1 cellular context compared by ENCODE assay signal in the genomic region with DNA sequence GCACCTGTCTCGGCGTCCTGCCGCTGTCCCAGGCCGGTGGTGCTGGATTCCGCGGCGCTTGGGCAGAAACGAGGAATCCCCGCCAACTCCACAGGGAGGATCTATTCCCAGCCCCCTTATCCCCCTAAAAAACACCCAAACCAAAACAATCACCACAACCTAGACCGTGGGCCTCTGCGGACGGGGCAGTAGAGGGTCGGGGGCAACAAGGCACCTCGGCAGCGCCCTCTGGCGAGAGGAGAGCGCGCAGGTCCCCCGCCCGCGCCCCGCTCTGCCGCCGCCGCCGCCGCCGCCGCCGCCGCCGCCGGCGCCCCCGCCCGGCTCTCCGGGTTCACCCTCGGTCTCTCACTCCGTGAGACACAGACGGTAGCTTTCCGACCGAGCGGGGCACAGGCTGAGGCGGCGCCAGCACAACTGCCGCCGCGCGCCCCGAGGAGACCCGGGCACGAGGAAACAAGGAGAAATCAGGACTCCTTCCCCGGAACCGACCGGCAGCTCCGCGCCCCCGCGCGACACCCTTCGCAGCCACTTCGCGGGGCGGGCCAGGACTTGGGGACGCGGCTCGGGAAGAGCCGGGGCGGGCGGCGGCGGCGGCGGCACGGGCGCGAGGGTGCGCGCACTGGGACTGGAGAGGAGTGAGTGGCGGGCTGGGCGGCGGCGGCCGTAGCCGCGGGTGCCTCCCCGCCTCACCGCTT.
A peak's percentile ranks its signal among the peaks of the same experiment; 100 is the strongest.
TF ChIP-seq lines count a peak whose summit lies in the region.

SLC35F1 (plus strand) TSS at position 360 of the 695 bp plus-strand sequence.

TF ChIP-seq in HEK293, 187 proteins besides CTCF, POLR2A, EP300 and RAD21 (continued from another document and continues in another):
- no peak for TF ChIP-seq PRDM2 (tag by site-specific recombination; IDR thresholded peaks at IDR 0.05; ENCODE audit: borderline replicate concordance)
- no peak for TF ChIP-seq ZNF248 (tag by site-specific recombination; IDR thresholded peaks at IDR 0.05)
- no peak for TF ChIP-seq FEZF1 (tag by site-specific recombination; IDR thresholded peaks at IDR 0.05)
- no peak for TF ChIP-seq ZNF558 (tag by site-specific recombination; IDR thresholded peaks at IDR 0.05)
- TF ChIP-seq ZNF658 (tag by site-specific recombination; IDR thresholded peaks at IDR 0.05), result no peak
- no peak for TF ChIP-seq PRDM1 (tag by site-specific recombination; IDR thresholded peaks at IDR 0.05)
- TF ChIP-seq ZSCAN23 (tag by site-specific recombination; IDR thresholded peaks at IDR 0.05), result no peak
- no peak for TF ChIP-seq ZNF214 (tag by site-specific recombination; IDR thresholded peaks at IDR 0.05; ENCODE audit: borderline replicate concordance)
- 0 out of 2 replicates have a peak, but pooled peaks have one; percentile 10 for TF ChIP-seq SCRT2 (tag by site-specific recombination; IDR thresholded peaks at IDR 0.05)
- no peak for TF ChIP-seq ZNF211 (tag by site-specific recombination; IDR thresholded peaks at IDR 0.05; ENCODE audit: low read depth)
- TF ChIP-seq ZNF394 (tag by site-specific recombination; IDR thresholded peaks at IDR 0.05; ENCODE audit: borderline replicate concordance), result 0 out of 2 replicates have a peak, but pooled peaks have one; percentile 51
- no peak for TF ChIP-seq RBAK (tag by site-specific recombination; IDR thresholded peaks at IDR 0.05)
- TF ChIP-seq ZNF654 (tag by site-specific recombination; IDR thresholded peaks at IDR 0.05; ENCODE audit: low read depth), result no peak
- no peak for TF ChIP-seq ZNF529 (tag by site-specific recombination; IDR thresholded peaks at IDR 0.05; ENCODE audit: insufficient replicate concordance)
- no peak for TF ChIP-seq EGR2 (tag by site-specific recombination; IDR thresholded peaks at IDR 0.05; ENCODE audit: low read depth)
- TF ChIP-seq, protein P1, sequence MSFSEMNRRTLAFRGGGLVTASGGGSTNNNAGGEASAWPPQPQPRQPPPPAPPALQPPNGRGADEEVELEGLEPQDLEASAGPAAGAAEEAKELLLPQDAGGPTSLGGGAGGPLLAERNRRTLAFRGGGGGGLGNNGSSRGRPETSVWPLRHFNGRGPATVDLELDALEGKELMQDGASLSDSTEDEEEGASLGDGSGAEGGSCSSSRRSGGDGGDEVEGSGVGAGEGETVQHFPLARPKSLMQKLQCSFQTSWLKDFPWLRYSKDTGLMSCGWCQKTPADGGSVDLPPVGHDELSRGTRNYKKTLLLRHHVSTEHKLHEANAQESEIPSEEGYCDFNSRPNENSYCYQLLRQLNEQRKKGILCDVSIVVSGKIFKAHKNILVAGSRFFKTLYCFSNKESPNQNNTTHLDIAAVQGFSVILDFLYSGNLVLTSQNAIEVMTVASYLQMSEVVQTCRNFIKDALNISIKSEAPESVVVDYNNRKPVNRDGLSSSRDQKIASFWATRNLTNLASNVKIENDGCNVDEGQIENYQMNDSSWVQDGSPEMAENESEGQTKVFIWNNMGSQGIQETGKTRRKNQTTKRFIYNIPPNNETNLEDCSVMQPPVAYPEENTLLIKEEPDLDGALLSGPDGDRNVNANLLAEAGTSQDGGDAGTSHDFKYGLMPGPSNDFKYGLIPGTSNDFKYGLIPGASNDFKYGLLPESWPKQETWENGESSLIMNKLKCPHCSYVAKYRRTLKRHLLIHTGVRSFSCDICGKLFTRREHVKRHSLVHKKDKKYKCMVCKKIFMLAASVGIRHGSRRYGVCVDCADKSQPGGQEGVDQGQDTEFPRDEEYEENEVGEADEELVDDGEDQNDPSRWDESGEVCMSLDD (tag by site-specific recombination; IDR thresholded peaks at IDR 0.05), result peak; percentile 86
- no peak for TF ChIP-seq ZNF292 (tag by site-specific recombination; IDR thresholded peaks at IDR 0.05; ENCODE audit: borderline replicate concordance, low read depth)
- no peak for TF ChIP-seq ZNF157 (tag by site-specific recombination; IDR thresholded peaks at IDR 0.05)
- no peak for TF ChIP-seq ZNF140 (tag by site-specific recombination; IDR thresholded peaks at IDR 0.05)
- TF ChIP-seq, protein P2, sequence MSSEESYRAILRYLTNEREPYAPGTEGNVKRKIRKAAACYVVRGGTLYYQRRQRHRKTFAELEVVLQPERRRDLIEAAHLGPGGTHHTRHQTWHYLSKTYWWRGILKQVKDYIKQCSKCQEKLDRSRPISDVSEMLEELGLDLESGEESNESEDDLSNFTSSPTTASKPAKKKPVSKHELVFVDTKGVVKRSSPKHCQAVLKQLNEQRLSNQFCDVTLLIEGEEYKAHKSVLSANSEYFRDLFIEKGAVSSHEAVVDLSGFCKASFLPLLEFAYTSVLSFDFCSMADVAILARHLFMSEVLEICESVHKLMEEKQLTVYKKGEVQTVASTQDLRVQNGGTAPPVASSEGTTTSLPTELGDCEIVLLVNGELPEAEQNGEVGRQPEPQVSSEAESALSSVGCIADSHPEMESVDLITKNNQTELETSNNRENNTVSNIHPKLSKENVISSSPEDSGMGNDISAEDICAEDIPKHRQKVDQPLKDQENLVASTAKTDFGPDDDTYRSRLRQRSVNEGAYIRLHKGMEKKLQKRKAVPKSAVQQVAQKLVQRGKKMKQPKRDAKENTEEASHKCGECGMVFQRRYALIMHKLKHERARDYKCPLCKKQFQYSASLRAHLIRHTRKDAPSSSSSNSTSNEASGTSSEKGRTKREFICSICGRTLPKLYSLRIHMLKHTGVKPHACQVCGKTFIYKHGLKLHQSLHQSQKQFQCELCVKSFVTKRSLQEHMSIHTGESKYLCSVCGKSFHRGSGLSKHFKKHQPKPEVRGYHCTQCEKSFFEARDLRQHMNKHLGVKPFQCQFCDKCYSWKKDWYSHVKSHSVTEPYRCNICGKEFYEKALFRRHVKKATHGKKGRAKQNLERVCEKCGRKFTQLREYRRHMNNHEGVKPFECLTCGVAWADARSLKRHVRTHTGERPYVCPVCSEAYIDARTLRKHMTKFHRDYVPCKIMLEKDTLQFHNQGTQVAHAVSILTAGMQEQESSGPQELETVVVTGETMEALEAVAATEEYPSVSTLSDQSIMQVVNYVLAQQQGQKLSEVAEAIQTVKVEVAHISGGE (tag by site-specific recombination; conservative IDR thresholded peaks at IDR 0.05; ENCODE audit: low read depth), result peak; percentile 21; the same call in 1 of the 2 replicates
- peak; percentile 79; the same call in 1 of the 2 replicates for TF ChIP-seq ZNF121 (tag by site-specific recombination; IDR thresholded peaks at IDR 0.05)
- no peak for TF ChIP-seq ZNF174 (tag by site-specific recombination; IDR thresholded peaks at IDR 0.05)
- TF ChIP-seq ZNF202 (tag by site-specific recombination; IDR thresholded peaks at IDR 0.05; ENCODE audit: borderline replicate concordance), result no peak
- no peak for TF ChIP-seq ZNF175 (tag by site-specific recombination; IDR thresholded peaks at IDR 0.05)
- TF ChIP-seq ZNF335 (tag by site-specific recombination; conservative IDR thresholded peaks at IDR 0.05), result peak; percentile 8
- TF ChIP-seq GLIS1 (tag by site-specific recombination; IDR thresholded peaks at IDR 0.05), result no peak
- TF ChIP-seq ZSCAN16 (tag by site-specific recombination; IDR thresholded peaks at IDR 0.05), result no peak
- 0 out of 2 replicates have a peak, but pooled peaks have one; percentile 14 for TF ChIP-seq ZBTB48 (tag by site-specific recombination; IDR thresholded peaks at IDR 0.05)
- TF ChIP-seq ZNF239 (tag by site-specific recombination; IDR thresholded peaks at IDR 0.05), result no peak
- TF ChIP-seq, protein P3, sequence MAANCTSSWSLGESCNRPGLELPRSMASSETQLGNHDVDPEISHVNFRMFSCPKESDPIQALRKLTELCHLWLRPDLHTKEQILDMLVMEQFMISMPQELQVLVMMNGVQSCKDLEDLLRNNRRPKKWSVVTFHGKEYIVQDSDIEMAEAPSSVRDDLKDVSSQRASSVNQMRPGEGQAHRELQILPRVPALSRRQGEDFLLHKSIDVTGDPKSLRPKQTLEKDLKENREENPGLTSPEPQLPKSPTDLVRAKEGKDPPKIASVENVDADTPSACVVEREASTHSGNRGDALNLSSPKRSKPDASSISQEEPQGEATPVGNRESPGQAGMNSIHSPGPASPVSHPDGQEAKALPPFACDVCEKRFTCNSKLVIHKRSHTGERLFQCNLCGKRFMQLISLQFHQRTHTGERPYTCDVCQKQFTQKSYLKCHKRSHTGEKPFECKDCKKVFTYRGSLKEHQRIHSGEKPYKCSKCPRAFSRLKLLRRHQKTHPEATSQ (tag by site-specific recombination; IDR thresholded peaks at IDR 0.05), result no peak
- TF ChIP-seq ZNF768 (tag by site-specific recombination; IDR thresholded peaks at IDR 0.05), result no peak
- no peak for TF ChIP-seq ZBTB44 (tag by site-specific recombination; IDR thresholded peaks at IDR 0.05)
- TF ChIP-seq ZNF266 (tag by site-specific recombination; IDR thresholded peaks at IDR 0.05; ENCODE audit: low read depth), result no peak
- TF ChIP-seq ZNF776 (tag by site-specific recombination; IDR thresholded peaks at IDR 0.05; ENCODE audit: borderline replicate concordance), result no peak
- TF ChIP-seq INSM2 (tag by site-specific recombination; IDR thresholded peaks at IDR 0.05), result no peak
- peak; percentile 57 for TF ChIP-seq ZNF341 (tag by site-specific recombination; IDR thresholded peaks at IDR 0.05; ENCODE audit: low read depth)
- no peak for TF ChIP-seq ZNF416 (tag by site-specific recombination; IDR thresholded peaks at IDR 0.05)
- no peak for TF ChIP-seq ZNF549 (tag by site-specific recombination; IDR thresholded peaks at IDR 0.05)
- no peak for TF ChIP-seq HOXC10 (CRISPR knock-in tag; IDR thresholded peaks at IDR 0.05)
- TF ChIP-seq ZBTB20 (tag by site-specific recombination; IDR thresholded peaks at IDR 0.05), result peak; percentile 80; the same call in 1 of the 2 replicates
- peak; percentile 70; the same call in 1 of the 2 replicates for TF ChIP-seq ZNF600 (tag by site-specific recombination; IDR thresholded peaks at IDR 0.05)
- TF ChIP-seq YY1 (tag by site-specific recombination; IDR thresholded peaks at IDR 0.05), result no peak
